In the genomic region with DNA sequence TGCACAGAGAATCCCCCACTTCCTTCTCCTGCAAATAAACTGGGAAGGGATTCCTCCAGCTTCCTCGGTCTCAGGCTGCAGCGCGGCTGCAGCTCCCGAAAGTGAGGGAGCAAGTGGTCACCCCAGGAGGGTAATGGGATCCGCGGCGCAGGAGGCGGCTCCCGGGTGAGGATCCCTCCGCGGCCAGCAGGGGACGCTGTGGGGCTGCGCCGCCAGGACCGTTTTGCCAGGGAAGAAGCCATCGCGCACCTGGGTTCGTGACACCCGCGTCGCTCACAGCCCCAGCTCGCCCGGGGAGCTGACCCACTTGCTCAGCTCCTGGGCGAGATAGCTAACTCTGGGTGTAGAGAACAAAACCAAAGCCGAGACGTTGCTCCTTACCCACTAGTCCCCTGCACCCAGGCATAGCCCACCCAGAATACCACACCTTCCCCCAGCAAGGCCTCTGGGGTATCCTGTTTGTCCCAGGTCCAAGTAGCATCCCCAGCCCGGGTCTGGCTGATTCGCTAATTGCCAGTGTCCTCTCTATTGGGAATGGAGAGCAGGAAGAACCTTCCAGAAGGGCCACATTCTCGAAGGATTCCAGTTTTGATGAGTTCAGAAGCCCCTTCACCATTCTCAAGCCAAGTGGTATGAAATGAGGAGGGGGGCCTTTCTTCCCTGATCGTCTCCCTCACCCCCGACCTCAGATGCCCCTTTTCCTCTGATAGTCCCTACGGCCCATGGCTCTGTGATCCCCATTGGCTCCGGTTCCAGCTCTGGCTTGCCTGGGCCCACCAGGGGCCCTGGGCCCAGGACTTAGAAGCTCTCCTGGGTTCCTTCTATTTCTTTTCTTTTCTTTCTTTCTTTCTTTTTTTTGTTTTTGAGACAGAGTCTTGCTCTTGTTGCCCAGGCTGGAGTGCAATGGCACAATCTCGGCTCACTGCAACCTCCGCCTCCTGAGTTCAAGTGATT, we compare ENCODE assay signal across 8 cellular contexts. TPM values are rescaled to one million over a fixed set of nuclear protein-coding genes. Genes with fewer than 3 reads are reported as not detected.
DNase-seq lines count a peak whose midpoint lies in the region; ATAC-seq and TF ChIP-seq lines count a peak whose summit lies in the region.

No MANE protein-coding gene starts in this region.

- H3K27me3 Mint-ChIP-seq in glutamatergic neuron (ENCODE audit: unreplicated experiment): peaks cover 11% of the 10 kb centered on the region

- H3K14ac ChIP-seq in IMR-90 (replicated peaks; ENCODE audit: low read depth, low read length): 0 out of 2 replicates have a peak overlapping the region, but pooled peaks have one; percentile 43

- no peak overlapping the region for H3K4me3 ChIP-seq in IMR-90 (ENCODE audit: insufficient read depth, low read depth, low read length)
- no peak overlapping the region for H3K4me3 ChIP-seq in RWPE2 (ENCODE audit: severe bottlenecking)

- H3K27ac Mint-ChIP-seq in glutamatergic neuron (ENCODE audit: unreplicated experiment): peak overlapping the region; percentile 15

- H4K5ac ChIP-seq in IMR-90 (ENCODE audit: low read depth, low read length): no peak overlapping the region

- peak overlapping the region; percentile 89 for H2AFZ ChIP-seq in IMR-90 (replicated peaks; ENCODE audit: low read length, poor library complexity)

- peak overlapping the region; percentile 34; the same call in 1 of the 2 replicates for H4K91ac ChIP-seq in IMR-90 (ENCODE audit: insufficient read depth, low read depth, low read length)

- H3K36me3 ChIP-seq in IMR-90 (ENCODE audit: control insufficient read depth, insufficient read depth, low read length) (no peaks in the 10 kb centered on the region), RWPE2 (ENCODE audit: low read depth) (no peaks in the 10 kb centered on the region)

- TF ChIP-seq RAD21 in IMR-90 (IDR thresholded peaks at IDR 0.05; ENCODE audit: low read length): peak; percentile 95

- H3K79me1 ChIP-seq in IMR-90 (ENCODE audit: low read depth in 1 of 2, low read length in 2 of 2): peaks cover 0 to 5% of the 10 kb centered on the region in 2 experiments; a peak in 1 of 4 replicates

- dilution Hi-C loops in IMR-90 (cut with HindIII; ENCODE audit: low sequenced_read_pairs, unreplicated experiment): no loop called here

- H3K36me3 Mint-ChIP-seq in glutamatergic neuron (ENCODE audit: unreplicated experiment): no peaks in the 10 kb centered on the region

- no peak overlapping the region for H3K23ac ChIP-seq in IMR-90 (ENCODE audit: low read depth, low read length)

- peak overlapping the region; percentile 77 for H3K4me2 ChIP-seq in IMR-90 (ENCODE audit: low read depth, low read length)

- intact Hi-C loops in IMR-90 (cut with micrococcal nuclease) (loop anchor here (1.0 to 2.0 kb wide), 5 partner anchors 24 to 191 kb away; no protein-coding TSS in a partner anchor), posterior vena cava (cut with DNase I) (loop anchor here in 1 of 2 donors (10.0 kb wide), 1 partner anchor 101 kb away; no protein-coding TSS in a partner anchor)

- H3K27me3 ChIP-seq in IMR-90 (ENCODE audit: control insufficient read depth, insufficient read depth, low read length) (no peaks in the 10 kb centered on the region), RWPE2 (ENCODE audit: insufficient read depth, poor library complexity, severe bottlenecking) (no peaks in the 10 kb centered on the region)

- peak overlapping the region; percentile 20; the same call in 1 of the 3 replicates for H2BK15ac ChIP-seq in IMR-90 (ENCODE audit: low read depth, low read length)

- H3K18ac ChIP-seq in IMR-90 (ENCODE audit: low read depth, low read length): no peak overlapping the region

- H4K20me1 ChIP-seq in IMR-90 (ENCODE audit: insufficient read depth, low read length): no peaks in the 10 kb centered on the region

- in situ Hi-C loops in G401 (cut with HindIII; ENCODE audit: low sequenced_read_pairs) (no loop called here), IMR-90 (cut with MboI; ENCODE audit: low sequenced_read_pairs) (loop anchor here (5.0 kb wide), 1 partner anchor 99 kb away; no protein-coding TSS in a partner anchor)

- no peak overlapping the region for H3K56ac ChIP-seq in IMR-90 (ENCODE audit: extremely low read depth, insufficient read depth, low read length)

- H2AK9ac ChIP-seq in IMR-90 (replicated peaks; ENCODE audit: low read depth, low read length, poor library complexity): peak overlapping the region; percentile 33

- ATAC-seq in IMR-90 (ENCODE audit: low read depth) (peak; percentile 75), RWPE2 (ENCODE audit: low read depth) (peak; percentile 52)

- no peak overlapping the region for H3K4me3 Mint-ChIP-seq in glutamatergic neuron (ENCODE audit: unreplicated experiment)

- CTCF ChIA-PET in IMR-90 (lab: Yijun Ruan, JAX): interaction anchor here (0.6 to 4.1 kb wide), 12 partner anchors 17 to 492 kb away, joined by 3 to 18 read pairs (median 4); a partner anchor contains a TSS

- no peak overlapping the region for H2BK5ac ChIP-seq in IMR-90 (ENCODE audit: low read depth, low read length, poor library complexity, severe bottlenecking)

- H3K9me1 ChIP-seq in IMR-90 (ENCODE audit: insufficient read depth, low read length): peaks cover 12% of the 10 kb centered on the region

- DNase-seq in G401 (ENCODE audit: low spot score): peak; percentile 73
- DNase-seq in IMR-90: peak; percentile 50
- DNase-seq in RWPE2 (ENCODE audit: low spot score): no peak
- peak; percentile 81 for DNase-seq in activated gamma-delta T cell treated with Interleukin-2 at 50 U/mL for 16 hours
- DNase-seq in glutamatergic neuron: peak; percentile 88
- peak; percentile 93 for DNase-seq in posterior vena cava (ENCODE audit: low spot score)
- DNase-seq in ureter (ENCODE audit: low spot score): peak; percentile 81
- no peak for DNase-seq in putamen (ENCODE audit: low spot score)

- POLR2A ChIA-PET in IMR-90 (lab: Charles Lee; ENCODE audit: unreplicated experiment): no interaction called here

- H3K27ac ChIP-seq in IMR-90 (ENCODE audit: insufficient read depth, low read length) (no peak overlapping the region), RWPE2 (ENCODE audit: poor library complexity, severe bottlenecking) (no peak overlapping the region)

- H3K9me3 ChIP-seq in IMR-90 (ENCODE audit: control insufficient read depth, insufficient read depth, low read length): no peaks in the 10 kb centered on the region
- H3K9me3 ChIP-seq in RWPE2 (ENCODE audit: severe bottlenecking): no peaks in the 10 kb centered on the region

- H3K9me3 Mint-ChIP-seq in glutamatergic neuron (ENCODE audit: unreplicated experiment): no peaks in the 10 kb centered on the region

- H3K4ac ChIP-seq in IMR-90 (ENCODE audit: low read depth, low read length): peak overlapping the region; percentile 50

- H4K8ac ChIP-seq in IMR-90 (ENCODE audit: low read depth in 2 of 2, low read length in 2 of 2): peak overlapping the region in 1 of 2 experiments; percentile 53; a peak in 1 of 4 replicates

- H3K9ac ChIP-seq in IMR-90 (ENCODE audit: low read depth, low read length): no peak overlapping the region

- BruUV-seq in IMR-90 (replicated peaks; lab: Mats Ljungman, UMichigan): no TSS peak

- TF ChIP-seq POLR2A in IMR-90 (IDR thresholded peaks at IDR 0.05; ENCODE audit: low read depth, low read length): peak; percentile 53

- H3K4me1 ChIP-seq in IMR-90 (ENCODE audit: control insufficient read depth, insufficient read depth, low read length) (peaks cover 25% of the 10 kb centered on the region), RWPE2 (ENCODE audit: insufficient read depth, poor library complexity, severe bottlenecking) (peaks cover 22% of the 10 kb centered on the region)

- H2BK120ac ChIP-seq in IMR-90 (ENCODE audit: low read depth, low read length): peak overlapping the region; percentile 62

- peak overlapping the region; percentile 50; the same call in 1 of the 2 replicates for H2AK5ac ChIP-seq in IMR-90 (ENCODE audit: low read depth, low read length)

- H2BK20ac ChIP-seq in IMR-90 (ENCODE audit: low read depth, low read length): peak overlapping the region; percentile 43

- TF ChIP-seq CTCF in IMR-90 (conservative IDR thresholded peaks at IDR 0.05; ENCODE audit: low read depth, low read length) (peak; percentile 96), RWPE2 (IDR thresholded peaks at IDR 0.05; ENCODE audit: poor library complexity, severe bottlenecking) (peak; percentile 99), glutamatergic neuron (IDR thresholded peaks at IDR 0.05; ENCODE audit: partially characterized antibody, unreplicated experiment) (peak; percentile 100)

- WGBS in IMR-90 (ENCODE audit: extremely low coverage in 2 of 2, insufficient read length in 1 of 2), 2 experiments: 4% methylated on average over 15 of the region's 35 CpGs; no CpG with 5 or more reads in 1 of the 2 experiments

- H3K4me1 Mint-ChIP-seq in glutamatergic neuron (ENCODE audit: low read depth, unreplicated experiment): peaks cover 7% of the 10 kb centered on the region

RNA-seq across cellular contexts. Expression of a gene that starts 14.1 kb away (rescaled TPM):
- total RNA-seq in G401 (2014; rRNA removed; shearing (Covaris generic)): 3.1 and 3.3 TPM in 2 replicates
- total RNA-seq in IMR-90 (2012; rRNA removed): 1.3 and 1.7 TPM in 2 replicates
- 2.9 and 3.5 TPM in 2 replicates for polyA plus RNA-seq in IMR-90 (2012; rRNA removed)
- polyA plus RNA-seq in IMR-90 (2012; cell fraction: cytosol; rRNA removed): 3.6 and 4.3 TPM in 2 replicates
- 1.2 and 1.9 TPM in 2 replicates for polyA plus RNA-seq in IMR-90 (2012; cell fraction: nucleus; rRNA removed; ENCODE audit: low replicate concordance)
- total RNA-seq in glutamatergic neuron (ENCODE audit: unreplicated experiment): 20.4 TPM
- 10 to 100 TPM; 16.3 to 24.5 TPM for total RNA-seq in posterior vena cava
- 24.6 TPM for total RNA-seq in ureter

RNA-seq across cellular contexts. Expression of a gene that starts 16.5 kb away (rescaled TPM):
- 9.4 and 12.2 TPM in 2 replicates for total RNA-seq in G401 (2014; rRNA removed; shearing (Covaris generic))
- under 0.01 TPM in 1 of 2 replicates, not detected in the other for total RNA-seq in IMR-90 (2012; rRNA removed)
- polyA plus RNA-seq in IMR-90 (2012; rRNA removed): 0.32 TPM in 2 replicates
- polyA plus RNA-seq in IMR-90 (2012; cell fraction: cytosol; rRNA removed): 0.24 and 0.26 TPM in 2 replicates
- 1.4 and 3.8 TPM in 2 replicates for polyA plus RNA-seq in IMR-90 (2012; cell fraction: nucleus; rRNA removed; ENCODE audit: low replicate concordance)
- 1.4 TPM for total RNA-seq in glutamatergic neuron (ENCODE audit: unreplicated experiment)
- 1 to 10 TPM; 1.6 to 4.7 TPM for total RNA-seq in posterior vena cava
- total RNA-seq in ureter: 11.5 TPM

RNA-seq across cellular contexts. Expression of a gene that starts 22.1 kb away (rescaled TPM):
- 4.1 and 13.1 TPM in 2 replicates for total RNA-seq in G401 (2014; rRNA removed; shearing (Covaris generic))
- total RNA-seq in IMR-90 (2012; rRNA removed): 1.3 and 1.4 TPM in 2 replicates
- polyA plus RNA-seq in IMR-90 (2012; rRNA removed): 8.3 and 10.0 TPM in 2 replicates
- polyA plus RNA-seq in IMR-90 (2012; cell fraction: cytosol; rRNA removed): 6.7 and 10.1 TPM in 2 replicates
- 29.5 and 54.3 TPM in 2 replicates for polyA plus RNA-seq in IMR-90 (2012; cell fraction: nucleus; rRNA removed; ENCODE audit: low replicate concordance)
- total RNA-seq in glutamatergic neuron (ENCODE audit: unreplicated experiment): 1.9 TPM
- 10 to 100 TPM; 26.7 to 31.4 TPM for total RNA-seq in posterior vena cava
- total RNA-seq in ureter: 41.6 TPM

RNA-seq across cellular contexts. Expression of a gene that starts 56.0 kb away (rescaled TPM):
- total RNA-seq in G401 (2014; rRNA removed; shearing (Covaris generic)): not detected in 2 replicates
- not detected in 2 replicates for total RNA-seq in IMR-90 (2012; rRNA removed)
- polyA plus RNA-seq in IMR-90 (2012; rRNA removed): 0.19 and 0.21 TPM in 2 replicates
- polyA plus RNA-seq in IMR-90 (2012; cell fraction: cytosol; rRNA removed): 0.08 and 0.32 TPM in 2 replicates
- 0.92 and 1.8 TPM in 2 replicates for polyA plus RNA-seq in IMR-90 (2012; cell fraction: nucleus; rRNA removed; ENCODE audit: low replicate concordance)
- 0.39 TPM for total RNA-seq in glutamatergic neuron (ENCODE audit: unreplicated experiment)
- not detected for total RNA-seq in posterior vena cava
- total RNA-seq in ureter: not detected

Comparison
In these comparisons a context has a peak if more than half of its experiments do, and no peak if none do; other contexts are left out.
1. DNase-seq: peak in G401 (single experiment), IMR-90 (single experiment), activated gamma-delta T cell treated with Interleukin-2 at 50 U/mL for 16 hours (single experiment), glutamatergic neuron (single experiment), posterior vena cava (single experiment) and ureter (single experiment); none in RWPE2 (single experiment) and putamen (single experiment).
2. Peak in every context shown above with its lines, with median percentiles within 50 percentile points of each other: CTCF ChIP-seq.